2 cellular contexts compared by ENCODE assay signal in the genomic region with DNA sequence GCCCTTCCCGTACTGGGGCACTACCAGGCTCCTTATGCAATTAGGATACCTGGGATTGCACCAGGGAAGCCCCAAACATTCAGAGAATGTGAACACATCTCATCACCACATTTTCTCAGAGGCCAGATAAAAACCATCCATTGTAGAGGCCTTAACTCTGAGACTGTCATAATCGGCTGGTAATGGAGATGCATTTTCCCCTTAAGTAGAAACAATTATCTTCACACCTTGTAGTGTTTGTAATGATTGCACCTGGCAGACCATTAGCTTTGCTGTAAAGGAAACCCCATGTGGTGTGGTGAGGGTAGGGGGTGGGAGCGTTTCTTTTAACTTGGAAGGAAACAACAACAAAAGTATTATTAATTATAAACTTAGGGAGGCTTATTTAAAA.
TF ChIP-seq lines count a peak whose summit lies in the region.

No MANE protein-coding gene starts in this region.

TF ChIP-seq in SK-N-SH, 30 proteins besides CTCF, POLR2A, EP300 and RAD21 (continued from another document):
- TF ChIP-seq, protein P1, sequence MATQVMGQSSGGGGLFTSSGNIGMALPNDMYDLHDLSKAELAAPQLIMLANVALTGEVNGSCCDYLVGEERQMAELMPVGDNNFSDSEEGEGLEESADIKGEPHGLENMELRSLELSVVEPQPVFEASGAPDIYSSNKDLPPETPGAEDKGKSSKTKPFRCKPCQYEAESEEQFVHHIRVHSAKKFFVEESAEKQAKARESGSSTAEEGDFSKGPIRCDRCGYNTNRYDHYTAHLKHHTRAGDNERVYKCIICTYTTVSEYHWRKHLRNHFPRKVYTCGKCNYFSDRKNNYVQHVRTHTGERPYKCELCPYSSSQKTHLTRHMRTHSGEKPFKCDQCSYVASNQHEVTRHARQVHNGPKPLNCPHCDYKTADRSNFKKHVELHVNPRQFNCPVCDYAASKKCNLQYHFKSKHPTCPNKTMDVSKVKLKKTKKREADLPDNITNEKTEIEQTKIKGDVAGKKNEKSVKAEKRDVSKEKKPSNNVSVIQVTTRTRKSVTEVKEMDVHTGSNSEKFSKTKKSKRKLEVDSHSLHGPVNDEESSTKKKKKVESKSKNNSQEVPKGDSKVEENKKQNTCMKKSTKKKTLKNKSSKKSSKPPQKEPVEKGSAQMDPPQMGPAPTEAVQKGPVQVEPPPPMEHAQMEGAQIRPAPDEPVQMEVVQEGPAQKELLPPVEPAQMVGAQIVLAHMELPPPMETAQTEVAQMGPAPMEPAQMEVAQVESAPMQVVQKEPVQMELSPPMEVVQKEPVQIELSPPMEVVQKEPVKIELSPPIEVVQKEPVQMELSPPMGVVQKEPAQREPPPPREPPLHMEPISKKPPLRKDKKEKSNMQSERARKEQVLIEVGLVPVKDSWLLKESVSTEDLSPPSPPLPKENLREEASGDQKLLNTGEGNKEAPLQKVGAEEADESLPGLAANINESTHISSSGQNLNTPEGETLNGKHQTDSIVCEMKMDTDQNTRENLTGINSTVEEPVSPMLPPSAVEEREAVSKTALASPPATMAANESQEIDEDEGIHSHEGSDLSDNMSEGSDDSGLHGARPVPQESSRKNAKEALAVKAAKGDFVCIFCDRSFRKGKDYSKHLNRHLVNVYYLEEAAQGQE (IDR thresholded peaks at IDR 0.05; ENCODE audit: low read depth, low read length), result no peak
- TF ChIP-seq RCOR1 (IDR thresholded peaks at IDR 0.05; ENCODE audit: low read length) (no peak), RXRA (IDR thresholded peaks at IDR 0.05; ENCODE audit: borderline replicate concordance, low read depth) (no peak), SMC3 (IDR thresholded peaks at IDR 0.05; ENCODE audit: low read depth, low read length) (no peak), JUND (IDR thresholded peaks at IDR 0.05) (no peak), SIN3A (IDR thresholded peaks at IDR 0.05; ENCODE audit: borderline replicate concordance, low read depth, low read length) (no peak), USF2 (IDR thresholded peaks at IDR 0.05; ENCODE audit: borderline replicate concordance, low read depth, low read length) (no peak), FOXJ3 (CRISPR knock-in tag; IDR thresholded peaks at IDR 0.05) (no peak), YY1 (IDR thresholded peaks at IDR 0.05; ENCODE audit: low read depth) (no peak), FOXM1 (IDR thresholded peaks at IDR 0.05; ENCODE audit: low read depth) (no peak)
- TF ChIP-seq, protein P2, sequence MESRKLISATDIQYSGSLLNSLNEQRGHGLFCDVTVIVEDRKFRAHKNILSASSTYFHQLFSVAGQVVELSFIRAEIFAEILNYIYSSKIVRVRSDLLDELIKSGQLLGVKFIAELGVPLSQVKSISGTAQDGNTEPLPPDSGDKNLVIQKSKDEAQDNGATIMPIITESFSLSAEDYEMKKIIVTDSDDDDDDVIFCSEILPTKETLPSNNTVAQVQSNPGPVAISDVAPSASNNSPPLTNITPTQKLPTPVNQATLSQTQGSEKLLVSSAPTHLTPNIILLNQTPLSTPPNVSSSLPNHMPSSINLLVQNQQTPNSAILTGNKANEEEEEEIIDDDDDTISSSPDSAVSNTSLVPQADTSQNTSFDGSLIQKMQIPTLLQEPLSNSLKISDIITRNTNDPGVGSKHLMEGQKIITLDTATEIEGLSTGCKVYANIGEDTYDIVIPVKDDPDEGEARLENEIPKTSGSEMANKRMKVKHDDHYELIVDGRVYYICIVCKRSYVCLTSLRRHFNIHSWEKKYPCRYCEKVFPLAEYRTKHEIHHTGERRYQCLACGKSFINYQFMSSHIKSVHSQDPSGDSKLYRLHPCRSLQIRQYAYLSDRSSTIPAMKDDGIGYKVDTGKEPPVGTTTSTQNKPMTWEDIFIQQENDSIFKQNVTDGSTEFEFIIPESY (IDR thresholded peaks at IDR 0.05; ENCODE audit: borderline replicate concordance, low read depth), result no peak

TF ChIP-seq in SK-N-SH treated with all-trans-retinoic acid at 6 μM for 48 hours, 23 proteins besides CTCF, POLR2A, EP300 and RAD21 (continued from another document):
- TF ChIP-seq, protein P3, sequence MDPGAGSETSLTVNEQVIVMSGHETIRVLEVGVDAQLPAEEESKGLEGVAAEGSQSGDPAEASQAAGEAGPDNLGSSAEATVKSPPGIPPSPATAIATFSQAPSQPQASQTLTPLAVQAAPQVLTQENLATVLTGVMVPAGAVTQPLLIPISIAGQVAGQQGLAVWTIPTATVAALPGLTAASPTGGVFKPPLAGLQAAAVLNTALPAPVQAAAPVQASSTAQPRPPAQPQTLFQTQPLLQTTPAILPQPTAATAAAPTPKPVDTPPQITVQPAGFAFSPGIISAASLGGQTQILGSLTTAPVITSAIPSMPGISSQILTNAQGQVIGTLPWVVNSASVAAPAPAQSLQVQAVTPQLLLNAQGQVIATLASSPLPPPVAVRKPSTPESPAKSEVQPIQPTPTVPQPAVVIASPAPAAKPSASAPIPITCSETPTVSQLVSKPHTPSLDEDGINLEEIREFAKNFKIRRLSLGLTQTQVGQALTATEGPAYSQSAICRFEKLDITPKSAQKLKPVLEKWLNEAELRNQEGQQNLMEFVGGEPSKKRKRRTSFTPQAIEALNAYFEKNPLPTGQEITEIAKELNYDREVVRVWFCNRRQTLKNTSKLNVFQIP (CRISPR knock-in tag; IDR thresholded peaks at IDR 0.05; ENCODE audit: borderline replicate concordance, low read depth), result no peak
- TF ChIP-seq ZFP3 (CRISPR knock-in tag; IDR thresholded peaks at IDR 0.05), result no peak
- no peak for TF ChIP-seq CSDC2 (CRISPR knock-in tag; IDR thresholded peaks at IDR 0.05)
- no peak for TF ChIP-seq ZNF8 (CRISPR knock-in tag; IDR thresholded peaks at IDR 0.05)
- TF ChIP-seq ZC3H10 (CRISPR knock-in tag; IDR thresholded peaks at IDR 0.05), result no peak
- TF ChIP-seq OSR1 (CRISPR knock-in tag; IDR thresholded peaks at IDR 0.05), result no peak
